In the genomic region with DNA sequence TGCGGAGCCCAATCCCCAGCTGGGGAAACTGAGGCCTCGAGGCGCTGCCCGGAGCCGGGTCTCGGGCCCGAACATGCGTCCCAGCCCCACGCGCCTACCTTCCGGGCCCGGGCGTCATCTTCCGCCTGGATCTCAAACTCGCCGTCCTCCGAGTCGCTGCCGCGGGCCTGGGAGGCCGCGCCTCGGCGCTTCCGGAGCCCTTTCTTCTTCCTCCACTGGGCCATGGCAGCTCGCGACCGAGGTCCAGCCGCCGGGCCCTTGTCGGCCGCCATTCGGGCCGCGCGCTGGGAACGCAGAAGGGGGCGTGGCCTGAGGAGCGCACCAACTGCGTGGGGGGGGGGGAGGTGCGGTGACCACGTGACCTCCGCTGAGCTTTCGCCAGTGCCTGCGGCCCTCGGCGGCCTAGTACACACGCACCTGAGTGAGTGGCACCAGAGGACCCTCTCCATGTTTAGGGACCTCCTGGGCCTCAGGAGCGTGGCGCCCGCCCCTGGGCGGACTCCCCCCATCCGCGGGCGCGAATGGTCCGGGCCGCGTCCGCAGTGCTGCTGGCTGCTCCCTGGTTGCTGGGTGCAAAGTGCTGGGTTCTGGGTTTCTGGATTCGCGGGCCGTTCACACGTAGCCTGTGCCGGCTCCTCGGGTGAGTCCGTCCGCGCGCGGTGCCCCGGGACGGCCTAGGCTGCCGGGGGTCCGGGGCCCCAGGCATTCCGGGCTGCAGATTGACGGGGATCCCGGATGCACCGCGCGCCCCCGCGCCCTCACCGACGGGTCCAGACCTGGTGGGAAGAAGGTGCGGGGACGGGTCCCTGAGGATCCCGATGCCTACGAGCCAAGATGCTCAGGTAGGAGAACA, we compare ENCODE assay signal across 8 cellular contexts. TPM values are rescaled to one million over a fixed set of nuclear protein-coding genes. Genes with fewer than 3 reads are reported as not detected.
A peak's percentile ranks its signal among the peaks of the same experiment; 100 is the strongest.
DNase-seq lines count a peak whose midpoint lies in the region; ATAC-seq and TF ChIP-seq lines count a peak whose summit lies in the region.

A gene with protein sequence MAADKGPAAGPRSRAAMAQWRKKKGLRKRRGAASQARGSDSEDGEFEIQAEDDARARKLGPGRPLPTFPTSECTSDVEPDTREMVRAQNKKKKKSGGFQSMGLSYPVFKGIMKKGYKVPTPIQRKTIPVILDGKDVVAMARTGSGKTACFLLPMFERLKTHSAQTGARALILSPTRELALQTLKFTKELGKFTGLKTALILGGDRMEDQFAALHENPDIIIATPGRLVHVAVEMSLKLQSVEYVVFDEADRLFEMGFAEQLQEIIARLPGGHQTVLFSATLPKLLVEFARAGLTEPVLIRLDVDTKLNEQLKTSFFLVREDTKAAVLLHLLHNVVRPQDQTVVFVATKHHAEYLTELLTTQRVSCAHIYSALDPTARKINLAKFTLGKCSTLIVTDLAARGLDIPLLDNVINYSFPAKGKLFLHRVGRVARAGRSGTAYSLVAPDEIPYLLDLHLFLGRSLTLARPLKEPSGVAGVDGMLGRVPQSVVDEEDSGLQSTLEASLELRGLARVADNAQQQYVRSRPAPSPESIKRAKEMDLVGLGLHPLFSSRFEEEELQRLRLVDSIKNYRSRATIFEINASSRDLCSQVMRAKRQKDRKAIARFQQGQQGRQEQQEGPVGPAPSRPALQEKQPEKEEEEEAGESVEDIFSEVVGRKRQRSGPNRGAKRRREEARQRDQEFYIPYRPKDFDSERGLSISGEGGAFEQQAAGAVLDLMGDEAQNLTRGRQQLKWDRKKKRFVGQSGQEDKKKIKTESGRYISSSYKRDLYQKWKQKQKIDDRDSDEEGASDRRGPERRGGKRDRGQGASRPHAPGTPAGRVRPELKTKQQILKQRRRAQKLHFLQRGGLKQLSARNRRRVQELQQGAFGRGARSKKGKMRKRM (minus strand): TSS at position 299 of the 853 bp plus-strand sequence. CDS start 27 bp downstream, at position 272.
A gene with protein sequence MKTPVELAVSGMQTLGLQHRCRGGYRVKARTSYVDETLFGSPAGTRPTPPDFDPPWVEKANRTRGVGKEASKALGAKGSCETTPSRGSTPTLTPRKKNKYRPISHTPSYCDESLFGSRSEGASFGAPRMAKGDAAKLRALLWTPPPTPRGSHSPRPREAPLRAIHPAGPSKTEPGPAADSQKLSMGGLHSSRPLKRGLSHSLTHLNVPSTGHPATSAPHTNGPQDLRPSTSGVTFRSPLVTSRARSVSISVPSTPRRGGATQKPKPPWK (plus strand): TSS at position 542 of the 853 bp plus-strand sequence. CDS start 1,026 bp downstream, outside the sequence.

- peak within 1 kb of the TSS; percentile 64; the same call in 1 of the 2 replicates for H2AFZ ChIP-seq in Karpas-422 (ENCODE audit: low read length)

- DNase-seq in ELF-1 (ENCODE audit: low read depth, low spot score) (peak; percentile 94), Karpas-422 (peak; percentile 92), SK-N-DZ (ENCODE audit: low spot score) (peak; percentile 89)
- peak; percentile 84 for DNase-seq in activated naive CD4-positive, alpha-beta T cell treated with Interleukin-2 at 50 U/mL for 16 hours

- H3K4me2 ChIP-seq in Karpas-422 (ENCODE audit: low read depth, low read length, poor library complexity, severe bottlenecking) = peak within 1 kb of the TSS; percentile 82

- H3K27me3 ChIP-seq in Karpas-422 (ENCODE audit: low read length) (no peaks in the 10 kb centered on the region), gastroesophageal sphincter (no peaks in the 10 kb centered on the region), neutrophil (no peaks in the 10 kb centered on the region)

- peak; percentile 23 for TF ChIP-seq EP300 in gastroesophageal sphincter (IDR thresholded peaks at IDR 0.05)

- peak; percentile 43 for ATAC-seq in GM21825 (IDR thresholded peaks at IDR 0.05; ENCODE audit: unreplicated experiment)
- peak; percentile 83 for ATAC-seq in gastroesophageal sphincter

- H3K36me3 ChIP-seq in Karpas-422 (ENCODE audit: insufficient read depth, low read length) (peaks cover 19% of the 10 kb centered on the region), gastroesophageal sphincter (peaks cover 0 to 28% of the 10 kb centered on the region in 2 donors), neutrophil (peaks cover 6% of the 10 kb centered on the region)

- TF ChIP-seq CTCF in gastroesophageal sphincter (IDR thresholded peaks at IDR 0.05) (no peak), neutrophil (IDR thresholded peaks at IDR 0.05) (peak; percentile 24), subcutaneous adipose tissue (IDR thresholded peaks at IDR 0.05; ENCODE audit: low read depth) (no peak)

- no CpG with 5 or more reads among the region's 89 CpGs for WGBS in gastroesophageal sphincter (ENCODE audit: low coverage in 1 of 2), 2 donors

- H3K9ac ChIP-seq in Karpas-422 (ENCODE audit: low read length) = peak within 1 kb of the TSS; percentile 96

- H3K9me3 ChIP-seq in Karpas-422 (ENCODE audit: low read length) = no peaks in the 10 kb centered on the region
- no peaks in the 10 kb centered on the region for H3K9me3 ChIP-seq in gastroesophageal sphincter
- H3K9me3 ChIP-seq in neutrophil = no peaks in the 10 kb centered on the region

- H3K4me3 ChIP-seq in Karpas-422 (ENCODE audit: low read length) = peak within 1 kb of the TSS; percentile 92
- H3K4me3 ChIP-seq in gastroesophageal sphincter = peak within 1 kb of the TSS; percentile 72 to 99
- H3K4me3 ChIP-seq in neutrophil (ENCODE audit: low read depth in 1 of 2, low read length in 1 of 2) = peak within 1 kb of the TSS; percentile 97 to 100

- H4K20me1 ChIP-seq in Karpas-422 (ENCODE audit: insufficient read depth, low read depth, low read length) = peaks cover 9% of the 10 kb centered on the region; the same call in 1 of the 2 replicates

- peak; percentile 54 for TF ChIP-seq POLR2A in gastroesophageal sphincter (IDR thresholded peaks at IDR 0.05)

- H3K27ac ChIP-seq in Karpas-422 (ENCODE audit: low read length) (peak within 1 kb of the TSS; percentile 85), gastroesophageal sphincter (peak within 1 kb of the TSS; percentile 83 to 98 (median 96)), neutrophil (peak within 1 kb of the TSS; percentile 95)

- peaks cover 64% of the 10 kb centered on the region for H3K79me2 ChIP-seq in Karpas-422 (ENCODE audit: low read length)

- H3K4me1 ChIP-seq in Karpas-422 (ENCODE audit: low read length) (peaks cover 32% of the 10 kb centered on the region), gastroesophageal sphincter (peaks cover 0 to 50% (median 21%) of the 10 kb centered on the region in 3 donors), neutrophil (ENCODE audit: control insufficient read depth in 1 of 2, insufficient read depth in 1 of 2, low read depth in 1 of 2, low read length in 1 of 2) (peaks cover 16 to 20% of the 10 kb centered on the region in 2 experiments)

- no peaks in the 10 kb centered on the region for H3K9me2 ChIP-seq in Karpas-422 (replicated peaks; ENCODE audit: insufficient read depth, low read length)

RNA-seq across cellular contexts. Expression of the first gene that starts in this region (rescaled TPM):
- total RNA-seq in Karpas-422 (2014; rRNA removed; shearing (Covaris generic); ENCODE audit: low replicate concordance) = 28.2 and 81.5 TPM in 2 replicates
- polyA plus RNA-seq in SK-N-DZ (2014; cell fraction: cytosol; rRNA removed) = 34.7 and 39.3 TPM in 2 replicates
- polyA plus RNA-seq in SK-N-DZ (2014; cell fraction: nucleus; rRNA removed) = 32.1 and 56.8 TPM in 2 replicates
- total RNA-seq in gastroesophageal sphincter (10 to 100 TPM; 38.0 to 60.4 (median 53.3) TPM), subcutaneous adipose tissue (100 to 1,000 TPM in 1 of 4 donors, 10 to 100 TPM in 3; 27.7 to 107 (median 46.2) TPM)

RNA-seq across cellular contexts. Expression of the second gene that starts in this region (rescaled TPM):
- 34.3 and 47.3 TPM in 2 replicates for total RNA-seq in Karpas-422 (2014; rRNA removed; shearing (Covaris generic); ENCODE audit: low replicate concordance)
- polyA plus RNA-seq in SK-N-DZ (2014; cell fraction: cytosol; rRNA removed) = 31.5 and 32.0 TPM in 2 replicates
- polyA plus RNA-seq in SK-N-DZ (2014; cell fraction: nucleus; rRNA removed) = 16.6 and 17.2 TPM in 2 replicates
- total RNA-seq in gastroesophageal sphincter = 10 to 100 TPM; 12.3 to 22.8 (median 16.6) TPM
- total RNA-seq in subcutaneous adipose tissue = 10 to 100 TPM in 1 of 4 donors, 1 to 10 TPM in 3; 8.3 to 11.0 (median 9.4) TPM

Comparison
In these comparisons a context has a peak if more than half of its experiments do, and no peak if none do; other contexts are left out.
1. Peak in every context shown above with its lines: DNase-seq, ATAC-seq, H3K4me3 ChIP-seq and H3K27ac ChIP-seq.